In genomic region chr5:79002374-79002773, GRCh38 we compare ENCODE assay signal across 19 cellular contexts.
"Had no signal": no experiment of that assay in that cellular context is flagged by ENCODE, and none has a peak within 500 bp of the region (broad histone marks: within the 10 kb centered on the region; RNA-seq: fewer than 3 reads in every experiment).

No MANE protein-coding gene starts in this region.

- H3K27me3 ChIP-seq: cardiac muscle cell, left lung, right atrium auricular region, stomach had no signal

- H3K36me3 ChIP-seq: cardiac muscle cell, left lung, prostate gland, right atrium auricular region, stomach had no signal

- ATAC-seq: activated CD4-positive, alpha-beta T cell treated with anti-CD3 and anti-CD28 coated beads for 36 hours; left lung; stimulated activated effector memory CD8-positive, alpha-beta T cell treated with anti-CD3 and anti-CD28 coated beads, Interleukin-12 subunit alpha, Interleukin-12 subunit beta, amount 100 ng/mL, for 72 hours; WTC11 had no signal

- DNase-seq: activated CD4-positive, alpha-beta T cell treated with anti-CD3 and anti-CD28 coated beads for 36 hours; activated CD4-positive, alpha-beta T cell treated with anti-CD3 and anti-CD28 coated beads, Interleukin-2, amount 50 U/mL, for 48 hours; activated gamma-delta T cell treated with Interleukin-2 at 50 U/mL for 16 hours; amniotic stem cell; dermis blood vessel endothelial cell; effector memory CD4-positive, alpha-beta T cell; foreskin melanocyte; kidney; left lung; nephron progenitor cell; nucleus accumbens; small intestine; stimulated activated CD4-positive, alpha-beta T cell treated with anti-CD3 and anti-CD28 coated beads, Interleukin-4, amount 100 ng/mL, for 1 hour; stomach had no signal

- H3K4me3 ChIP-seq: cardiac muscle cell, left lung, prostate gland, right atrium auricular region, stomach had no signal

- H3K9me3 ChIP-seq: left lung, prostate gland, right atrium auricular region, stomach had no signal

- H3K4me1 ChIP-seq: left lung, prostate gland, right atrium auricular region, stomach had no signal

- H3K27ac ChIP-seq: cardiac muscle cell, left lung, right atrium auricular region, stomach had no signal
